9 cellular contexts compared by ENCODE assay signal in genomic region chr15:45611305-45611704, GRCh38. TPM values are rescaled to one million over a fixed set of nuclear protein-coding genes. Genes with fewer than 3 reads are reported as not detected.
DNase-seq lines count a peak whose midpoint lies in the region; ATAC-seq, FAIRE-seq and TF ChIP-seq lines count a peak whose summit lies in the region.
"Had no signal": no experiment of that assay in that cellular context is flagged by ENCODE, and none has a peak within 500 bp of the region (broad histone marks: within the 10 kb centered on the region; RNA-seq: fewer than 3 reads in every experiment).

No MANE protein-coding gene starts in this region.

- no peak for ATAC-seq in HG02981 (IDR thresholded peaks at IDR 0.05; ENCODE audit: unreplicated experiment)
- no peak for ATAC-seq in GM21717 (IDR thresholded peaks at IDR 0.05; ENCODE audit: unreplicated experiment)

- FAIRE-seq in G401.6 (lab: Jason Lieb, UNC), result peak; percentile 93

- no peak overlapping the region for H3K4me2 ChIP-seq in MM.1S (ENCODE audit: low read depth, low read length)
- no peak overlapping the region for H3K4me2 ChIP-seq in osteoblast (ENCODE audit: insufficient read depth, low read length)

- H3K27me3 ChIP-seq in MM.1S (replicated peaks; ENCODE audit: insufficient read depth, low read length) (no peaks in the 10 kb centered on the region), osteoblast (ENCODE audit: insufficient read depth, low read length) (no peaks in the 10 kb centered on the region)

- no peak overlapping the region for H3K9ac ChIP-seq in MM.1S (ENCODE audit: low read length)

- no peak overlapping the region for H2AFZ ChIP-seq in MM.1S (ENCODE audit: low read length)
- no peak overlapping the region for H2AFZ ChIP-seq in osteoblast (ENCODE audit: low read length)

- no peaks in the 10 kb centered on the region for H3K9me2 ChIP-seq in MM.1S (replicated peaks; ENCODE audit: insufficient read depth, low read length)

- H3K36me3 ChIP-seq in MM.1S (replicated peaks; ENCODE audit: insufficient read depth, low read length), result no peaks in the 10 kb centered on the region
- H3K36me3 ChIP-seq in osteoblast (ENCODE audit: insufficient read depth, low read length), result peaks cover 8% of the 10 kb centered on the region

- peak; percentile 49 for DNase-seq in MM.1S
- peak; percentile 60 for DNase-seq in dermis blood vessel endothelial cell
- no peak for DNase-seq in osteoblast (ENCODE audit: insufficient read length, low spot score, missing footprints)
- DNase-seq in 8988T, result no peak
- DNase-seq in activated CD8-positive, alpha-beta memory T cell treated with anti-CD3 and anti-CD28 coated beads, Interleukin-2, amount 50 U/mL, for 4 hours, result no peak
- DNase-seq: T-helper 9 cell had no signal

- H4K20me1 ChIP-seq in MM.1S (ENCODE audit: insufficient read depth, low read length) (no peaks in the 10 kb centered on the region), osteoblast (ENCODE audit: insufficient read depth, low read length) (peaks cover 2% of the 10 kb centered on the region)

- peak; percentile 52 for TF ChIP-seq CTCF in MM.1S (IDR thresholded peaks at IDR 0.05; ENCODE audit: low read length)
- peak; percentile 59 for TF ChIP-seq CTCF in osteoblast (IDR thresholded peaks at IDR 0.05; ENCODE audit: extremely low read depth, low read depth, low read length)

- H3K79me2 ChIP-seq in MM.1S (ENCODE audit: low read length), result no peaks in the 10 kb centered on the region
- peaks cover 3% of the 10 kb centered on the region for H3K79me2 ChIP-seq in osteoblast (ENCODE audit: insufficient read depth, low read length)

- H3K4me1 ChIP-seq in MM.1S (ENCODE audit: low read length) (peaks cover 12% of the 10 kb centered on the region; the same call in 1 of the 2 replicates), osteoblast (ENCODE audit: insufficient read depth, low read length) (peaks cover 8% of the 10 kb centered on the region)

- H3K27ac ChIP-seq in MM.1S (ENCODE audit: low read length) (no peak overlapping the region), osteoblast (ENCODE audit: low read depth, low read length) (no peak overlapping the region)

- H3K9me3 ChIP-seq in MM.1S (replicated peaks; ENCODE audit: insufficient read depth, low read length) (no peaks in the 10 kb centered on the region), osteoblast (ENCODE audit: low read depth, low read length) (no peaks in the 10 kb centered on the region)

- H3K4me3 ChIP-seq in MM.1S (ENCODE audit: low read length) (no peak overlapping the region), osteoblast (ENCODE audit: insufficient read depth, low read length) (no peak overlapping the region)

- H3F3A ChIP-seq in MM.1S (ENCODE audit: insufficient read depth, low read length), result no peaks in the 10 kb centered on the region

RNA-seq across cellular contexts. Expression of gene SQOR, which starts 23.5 kb away (rescaled TPM):
- total RNA-seq in dermis blood vessel endothelial cell, result 128 and 161 TPM in 2 replicates
- total RNA-seq in osteoblast, result 122 and 134 TPM in 2 replicates

RNA-seq across cellular contexts. Expression of gene BLOC1S6, which starts 24.1 kb away (rescaled TPM):
- total RNA-seq in dermis blood vessel endothelial cell (63.8 and 79.3 TPM in 2 replicates), osteoblast (103 and 104 TPM in 2 replicates)

Comparison
In these comparisons a context has a peak if more than half of its experiments do, and no peak if none do; other contexts are left out.
1. DNase-seq: peak in MM.1S (single experiment) and dermis blood vessel endothelial cell (single experiment); none in osteoblast (single experiment), 8988T (single experiment) and activated CD8-positive, alpha-beta memory T cell treated with anti-CD3 and anti-CD28 coated beads, Interleukin-2, amount 50 U/mL, for 4 hours (single experiment).